Comparison of ENCODE assay signal across 17 cellular contexts in genomic region chr1:186643600-186643999, GRCh38. TPM values are rescaled to one million over a fixed set of nuclear protein-coding genes. Genes with fewer than 3 reads are reported as not detected.
A peak's percentile ranks its signal among the peaks of the same experiment; 100 is the strongest.
DNase-seq lines count a peak whose midpoint lies in the region; ATAC-seq and TF ChIP-seq lines count a peak whose summit lies in the region.
"Had no signal": no experiment of that assay in that cellular context is flagged by ENCODE, and none has a peak within 500 bp of the region (broad histone marks: within the 10 kb centered on the region; RNA-seq: fewer than 3 reads in every experiment).

No MANE protein-coding gene starts in this region.

- TF ChIP-seq CTCF in foreskin fibroblast (IDR thresholded peaks at IDR 0.05; ENCODE audit: low read depth, low read length), result no peak
- TF ChIP-seq CTCF in mesothelial cell of epicardium (IDR thresholded peaks at IDR 0.05; ENCODE audit: unreplicated experiment), result no peak

- peak; percentile 16 for DNase-seq in A172 (ENCODE audit: low spot score)
- peak; percentile 50 for DNase-seq in HS-5 (ENCODE audit: low read depth)
- DNase-seq in foreskin fibroblast, result peak; percentile 31 to 72
- no peak for DNase-seq in mesothelial cell of epicardium (ENCODE audit: low spot score in 2 of 2, unreplicated experiment in 2 of 2)
- DNase-seq in stimulated activated CD4-positive, alpha-beta T cell treated with anti-CD3 and anti-CD28 coated beads, Interleukin-4, amount 100 ng/mL, for 4 hours, result no peak
- DNase-seq in activated T-cell treated with anti-CD3 and anti-CD28 coated beads, Interleukin-2, amount 50 U/mL, for 72 hours, result no peak
- DNase-seq: activated CD4-positive, alpha-beta T cell treated with anti-CD3 and anti-CD28 coated beads for 48 hours; activated naive CD8-positive, alpha-beta T cell treated with anti-CD3 and anti-CD28 coated beads, Interleukin-2, amount 10 ng/mL, durations not matched to agents 7 days and 5 days; activated T-cell treated with anti-CD3 and anti-CD28 coated beads, Interleukin-2, amount 50 U/mL, for 48 hours; GF-D8; NCI-H187; NCI-H748 treated with DMSO at 0.1 percent for 48 hours; stimulated activated CD4-positive, alpha-beta T cell treated with anti-CD3 and anti-CD28 coated beads, Interleukin-15, amount 100 ng/mL, for 24 hours had no signal

- H3K9me3 Mint-ChIP-seq in mesothelial cell of epicardium, result peaks cover 4% of the 10 kb centered on the region
- peaks cover 0 to 1% of the 10 kb centered on the region in 2 donors for H3K9me3 Mint-ChIP-seq in activated T-cell treated with anti-CD3 and anti-CD28 coated beads, Interleukin-2, amount 50 U/mL, for 72 hours
- H3K9me3 Mint-ChIP-seq: activated naive CD8-positive, alpha-beta T cell treated with anti-CD3 and anti-CD28 coated beads, Interleukin-2, amount 10 ng/mL, durations not matched to agents 7 days and 5 days had no signal

- H3K36me3 Mint-ChIP-seq in mesothelial cell of epicardium, result no peaks in the 10 kb centered on the region
- H3K36me3 Mint-ChIP-seq in activated T-cell treated with anti-CD3 and anti-CD28 coated beads, Interleukin-2, amount 50 U/mL, for 72 hours (ENCODE audit: insufficient read depth in 2 of 2), result no peaks in the 10 kb centered on the region
- H3K36me3 Mint-ChIP-seq: activated naive CD8-positive, alpha-beta T cell treated with anti-CD3 and anti-CD28 coated beads, Interleukin-2, amount 10 ng/mL, durations not matched to agents 7 days and 5 days had no signal

- H3K4me3 ChIP-seq in foreskin fibroblast (ENCODE audit: low read depth in 1 of 2, low read length in 2 of 2), result no peak overlapping the region

- no peak overlapping the region for H3K4me3 Mint-ChIP-seq in mesothelial cell of epicardium
- no peak overlapping the region for H3K4me3 Mint-ChIP-seq in activated T-cell treated with anti-CD3 and anti-CD28 coated beads, Interleukin-2, amount 50 U/mL, for 72 hours
- H3K4me3 Mint-ChIP-seq: activated naive CD8-positive, alpha-beta T cell treated with anti-CD3 and anti-CD28 coated beads, Interleukin-2, amount 10 ng/mL, durations not matched to agents 7 days and 5 days had no signal

- H3K4me1 Mint-ChIP-seq in mesothelial cell of epicardium, result peaks cover 6% of the 10 kb centered on the region
- H3K4me1 Mint-ChIP-seq in activated T-cell treated with anti-CD3 and anti-CD28 coated beads, Interleukin-2, amount 50 U/mL, for 72 hours (ENCODE audit: low read depth), result no peaks in the 10 kb centered on the region
- H3K4me1 Mint-ChIP-seq: activated naive CD8-positive, alpha-beta T cell treated with anti-CD3 and anti-CD28 coated beads, Interleukin-2, amount 10 ng/mL, durations not matched to agents 7 days and 5 days had no signal

- ATAC-seq in SK-N-SH treated with all-trans-retinoic acid at 6 μM for 48 hours, result peak; percentile 54; the same call in 2 of the 3 replicates
- no peak for ATAC-seq in HG02610 (IDR thresholded peaks at IDR 0.05; ENCODE audit: unreplicated experiment)
- ATAC-seq in activated T-cell treated with anti-CD3 and anti-CD28 coated beads, Interleukin-2, amount 50 U/mL, for 72 hours (replicated peaks in 1 of 2), result no peak
- ATAC-seq: Right ventricle myocardium inferior had no signal

- H3K27me3 Mint-ChIP-seq in mesothelial cell of epicardium (ENCODE audit: low read depth), result no peaks in the 10 kb centered on the region
- H3K27me3 Mint-ChIP-seq in activated T-cell treated with anti-CD3 and anti-CD28 coated beads, Interleukin-2, amount 50 U/mL, for 72 hours (ENCODE audit: low read depth), result peaks cover 6% of the 10 kb centered on the region
- H3K27me3 Mint-ChIP-seq: activated naive CD8-positive, alpha-beta T cell treated with anti-CD3 and anti-CD28 coated beads, Interleukin-2, amount 10 ng/mL, durations not matched to agents 7 days and 5 days had no signal

- H3K27ac Mint-ChIP-seq in mesothelial cell of epicardium, result no peak overlapping the region
- H3K27ac Mint-ChIP-seq in activated T-cell treated with anti-CD3 and anti-CD28 coated beads, Interleukin-2, amount 50 U/mL, for 72 hours, result no peak overlapping the region
- H3K27ac Mint-ChIP-seq: activated naive CD8-positive, alpha-beta T cell treated with anti-CD3 and anti-CD28 coated beads, Interleukin-2, amount 10 ng/mL, durations not matched to agents 7 days and 5 days had no signal

TF ChIP-seq in SK-N-SH treated with all-trans-retinoic acid at 6 μM for 48 hours, 23 proteins besides CTCF, POLR2A, EP300 and RAD21 (continues in another document):
- no peak for TF ChIP-seq GLIS3 (CRISPR knock-in tag; IDR thresholded peaks at IDR 0.05)
- no peak for TF ChIP-seq ESRRG (CRISPR knock-in tag; IDR thresholded peaks at IDR 0.05)
- TF ChIP-seq TCF4 (CRISPR knock-in tag; IDR thresholded peaks at IDR 0.05; ENCODE audit: borderline replicate concordance), result no peak
- TF ChIP-seq CSDC2 (CRISPR knock-in tag; IDR thresholded peaks at IDR 0.05), result no peak
- TF ChIP-seq ZNF565 (CRISPR knock-in tag; conservative IDR thresholded peaks at IDR 0.05; ENCODE audit: low read depth), result no peak
- TF ChIP-seq PPARA (CRISPR knock-in tag; IDR thresholded peaks at IDR 0.05; ENCODE audit: borderline replicate concordance), result no peak
- TF ChIP-seq BACH2 (CRISPR knock-in tag; IDR thresholded peaks at IDR 0.05; ENCODE audit: borderline replicate concordance), result no peak
- TF ChIP-seq ZNF8 (CRISPR knock-in tag; IDR thresholded peaks at IDR 0.05), result no peak
- no peak; the same call in 1 of the 2 replicates for TF ChIP-seq TOX (CRISPR knock-in tag; IDR thresholded peaks at IDR 0.05; ENCODE audit: borderline replicate concordance)
- TF ChIP-seq, protein P1, sequence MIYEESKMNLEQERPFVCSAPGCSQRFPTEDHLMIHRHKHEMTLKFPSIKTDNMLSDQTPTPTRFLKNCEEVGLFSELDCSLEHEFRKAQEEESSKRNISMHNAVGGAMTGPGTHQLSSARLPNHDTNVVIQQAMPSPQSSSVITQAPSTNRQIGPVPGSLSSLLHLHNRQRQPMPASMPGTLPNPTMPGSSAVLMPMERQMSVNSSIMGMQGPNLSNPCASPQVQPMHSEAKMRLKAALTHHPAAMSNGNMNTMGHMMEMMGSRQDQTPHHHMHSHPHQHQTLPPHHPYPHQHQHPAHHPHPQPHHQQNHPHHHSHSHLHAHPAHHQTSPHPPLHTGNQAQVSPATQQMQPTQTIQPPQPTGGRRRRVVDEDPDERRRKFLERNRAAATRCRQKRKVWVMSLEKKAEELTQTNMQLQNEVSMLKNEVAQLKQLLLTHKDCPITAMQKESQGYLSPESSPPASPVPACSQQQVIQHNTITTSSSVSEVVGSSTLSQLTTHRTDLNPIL (CRISPR knock-in tag; IDR thresholded peaks at IDR 0.05; ENCODE audit: low read depth), result no peak
- TF ChIP-seq, protein P2, sequence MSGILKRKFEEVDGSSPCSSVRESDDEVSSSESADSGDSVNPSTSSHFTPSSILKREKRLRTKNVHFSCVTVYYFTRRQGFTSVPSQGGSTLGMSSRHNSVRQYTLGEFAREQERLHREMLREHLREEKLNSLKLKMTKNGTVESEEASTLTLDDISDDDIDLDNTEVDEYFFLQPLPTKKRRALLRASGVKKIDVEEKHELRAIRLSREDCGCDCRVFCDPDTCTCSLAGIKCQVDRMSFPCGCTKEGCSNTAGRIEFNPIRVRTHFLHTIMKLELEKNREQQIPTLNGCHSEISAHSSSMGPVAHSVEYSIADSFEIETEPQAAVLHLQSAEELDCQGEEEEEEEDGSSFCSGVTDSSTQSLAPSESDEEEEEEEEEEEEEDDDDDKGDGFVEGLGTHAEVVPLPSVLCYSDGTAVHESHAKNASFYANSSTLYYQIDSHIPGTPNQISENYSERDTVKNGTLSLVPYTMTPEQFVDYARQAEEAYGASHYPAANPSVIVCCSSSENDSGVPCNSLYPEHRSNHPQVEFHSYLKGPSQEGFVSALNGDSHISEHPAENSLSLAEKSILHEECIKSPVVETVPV (CRISPR knock-in tag; IDR thresholded peaks at IDR 0.05), result no peak
- TF ChIP-seq ARNTL (CRISPR knock-in tag; IDR thresholded peaks at IDR 0.05; ENCODE audit: borderline replicate concordance, low read depth), result no peak
- TF ChIP-seq SNAI2 (CRISPR knock-in tag; IDR thresholded peaks at IDR 0.05), result no peak
- no peak for TF ChIP-seq PATZ1 (CRISPR knock-in tag; IDR thresholded peaks at IDR 0.05; ENCODE audit: borderline replicate concordance)
- no peak for TF ChIP-seq ZC3H10 (CRISPR knock-in tag; IDR thresholded peaks at IDR 0.05)
- TF ChIP-seq POU6F1 (CRISPR knock-in tag; IDR thresholded peaks at IDR 0.05; ENCODE audit: borderline replicate concordance, low read depth), result no peak
- no peak for TF ChIP-seq ISL1 (CRISPR knock-in tag; IDR thresholded peaks at IDR 0.05)
- no peak for TF ChIP-seq ZNF70 (CRISPR knock-in tag; IDR thresholded peaks at IDR 0.05)

RNA-seq across cellular contexts. Expression of gene PTGS2, which starts 36.6 kb away (rescaled TPM):
- not detected in 2 replicates for total RNA-seq in A172 (2014; rRNA removed; shearing (Covaris generic))
- 18.4 to 20.2 TPM (median 19.1 TPM) in 3 replicates for total RNA-seq in mesothelial cell of epicardium
- 10 to 100 TPM; 10.9 to 32.4 TPM for total RNA-seq in activated T-cell treated with anti-CD3 and anti-CD28 coated beads, Interleukin-2, amount 50 U/mL, for 72 hours
- total RNA-seq: activated naive CD8-positive, alpha-beta T cell treated with anti-CD3 and anti-CD28 coated beads, Interleukin-2, amount 10 ng/mL, durations not matched to agents 7 days and 5 days; myocyte had no signal

Comparison
In these comparisons a context has a peak if more than half of its experiments do, and no peak if none do; other contexts are left out.
1. DNase-seq: peak in A172 (single experiment), HS-5 (single experiment) and foreskin fibroblast (2 of 2); none in mesothelial cell of epicardium (0 of 2), stimulated activated CD4-positive, alpha-beta T cell treated with anti-CD3 and anti-CD28 coated beads, Interleukin-4, amount 100 ng/mL, for 4 hours (0 of 2) and activated T-cell treated with anti-CD3 and anti-CD28 coated beads, Interleukin-2, amount 50 U/mL, for 72 hours (0 of 2).
2. RNA of gene PTGS2, which starts 36.6 kb away (total RNA-seq): 10.9 to 32.4 TPM in activated T-cell treated with anti-CD3 and anti-CD28 coated beads, Interleukin-2, amount 50 U/mL, for 72 hours and 18.4 to 20.2 TPM in mesothelial cell of epicardium; not detected in A172; every median in the first group is over 10 times any median in the second.